ENCODE assay signal across 9 cellular contexts in genomic region chr20:21355981-21356380, GRCh38. TPM values are rescaled to one million over a fixed set of nuclear protein-coding genes. Genes with fewer than 3 reads are reported as not detected.
"Had no signal": no experiment of that assay in that cellular context is flagged by ENCODE, and none has a peak within 500 bp of the region (broad histone marks: within the 10 kb centered on the region; RNA-seq: fewer than 3 reads in every experiment).

No MANE protein-coding gene starts in this region.

- FAIRE-seq: H1, H54, HTR-8/SVneo, K562 had no signal

- DNase-seq: H9, HCEC 1CT, KG1 had no signal

- H3K4me2 ChIP-seq: GM23338 had no signal

- ATAC-seq: GM23338, K562 had no signal

- H3K4me3 ChIP-seq: GM23338, K562 had no signal

- H2AFZ ChIP-seq: GM23338 had no signal

RNA-seq across cellular contexts. Expression of gene NKX2-4, which starts 41.3 kb away (rescaled TPM):
- total RNA-seq: HT-29, K562 had no signal
- polyA plus RNA-seq: K562 had no signal
